Comparison of ENCODE assay signal across 8 cellular contexts in genomic region chr14:36553650-36554260, GRCh38. TPM values are rescaled to one million over a fixed set of nuclear protein-coding genes. Genes with fewer than 3 reads are reported as not detected.
DNase-seq lines count a peak whose midpoint lies in the region; ATAC-seq, FAIRE-seq and TF ChIP-seq lines count a peak whose summit lies in the region.

No MANE protein-coding gene starts in this region.

- SMC1A ChIA-PET in GM12878 (lab: Charles Lee; ENCODE audit: uncharacterized antibody, unreplicated experiment) = interaction anchor here (0.6 to 4.1 kb wide), 21 partner anchors 8 to 678 kb away, joined by 3 to 50 read pairs (median 5); no protein-coding TSS in a partner anchor

- WGBS in GM12878 (ENCODE audit: insufficient coverage, insufficient replicate concordance, low lambda C conversion rate, missing lambda C conversion rate) = 19% methylated on average over 4 of the region's 4 CpGs

- ATAC-seq in HG03342 (IDR thresholded peaks at IDR 0.05; ENCODE audit: unreplicated experiment) (peak; percentile 62), GM12878 (peak; percentile 73), HG03571 (IDR thresholded peaks at IDR 0.05; ENCODE audit: unreplicated experiment) (no peak), GM21526 (IDR thresholded peaks at IDR 0.05; ENCODE audit: low FRiP score, unreplicated experiment) (no peak)

- no peaks in the 10 kb centered on the region for H3K79me2 ChIP-seq in GM12878 (ENCODE audit: control insufficient read depth, insufficient read depth, low read length)

- no peak overlapping the region for H3K4me3 ChIP-seq in GM12878

- H3K4me1 ChIP-seq in GM12878 (ENCODE audit: control insufficient read depth, insufficient read depth, low read length) = no peaks in the 10 kb centered on the region

- FAIRE-seq in GM12878 (lab: Jason Lieb, UNC) = peak; percentile 78

- H4K20me1 ChIP-seq in GM12878 (ENCODE audit: control insufficient read depth, insufficient read depth) = no peaks in the 10 kb centered on the region

- H3K27ac ChIP-seq in GM12878 (ENCODE audit: control insufficient read depth, insufficient read depth) = no peak overlapping the region

- intact Hi-C loops in GM12878 (cut with micrococcal nuclease; ENCODE audit: unreplicated experiment) = loop anchor here (1.0 to 5.0 kb wide), 3 partner anchors 52 to 594 kb away; no protein-coding TSS in a partner anchor

- no peak overlapping the region for H3K4me2 ChIP-seq in GM12878 (ENCODE audit: control insufficient read depth, insufficient read depth)

- no peaks in the 10 kb centered on the region for H3K9me3 ChIP-seq in GM12878 (replicated peaks; ENCODE audit: control insufficient read depth, insufficient read depth, low read length)

- BruUV-seq in GM12878 (replicated peaks; lab: Mats Ljungman, UMichigan) = no TSS peak

- no peak for TF ChIP-seq EP300 in GM12878 (IDR thresholded peaks at IDR 0.05; ENCODE audit: borderline replicate concordance in 1 of 2, control insufficient read depth in 1 of 2, low read depth in 2 of 2, low read length in 2 of 2)

- TF ChIP-seq POLR2A in GM12878 (IDR thresholded peaks at IDR 0.05; ENCODE audit: low read depth, low read length) = no peak

- CTCF ChIA-PET in GM12878 (lab: Yijun Ruan, JAX) = interaction anchor here (0.6 to 5.1 kb wide), 36 partner anchors 8 to 754 kb away, joined by 3 to 134 read pairs (median 4); no protein-coding TSS in a partner anchor

- in situ Hi-C loops in GM12878 (cut with MboI) = loop anchor here (10.0 kb wide), 2 partner anchors 601 to 669 kb away; no protein-coding TSS in a partner anchor

- peak; percentile 61 for TF ChIP-seq RAD21 in GM12878 (IDR thresholded peaks at IDR 0.05; ENCODE audit: insufficient read depth, low read depth, low read length)

- H2AFZ ChIP-seq in GM12878 (ENCODE audit: control insufficient read depth, low read depth, low read length) = no peak overlapping the region

- POLR2A ChIA-PET in GM12878 (lab: Charles Lee) = no interaction called here

- H3K36me3 ChIP-seq in GM12878 (ENCODE audit: control insufficient read depth in 2 of 2, insufficient read depth in 2 of 2, low read length in 1 of 2) = no peaks in the 10 kb centered on the region

- DNase-seq in DMS 273 (lab: John Stamatoyannopoulos, UW; ENCODE audit: unreplicated experiment) (peak; percentile 70), DMS 273 treated with DMSO at 0.1 percent for 48 hours (lab: John Stamatoyannopoulos, UW) (no peak), NCI-H345 (lab: John Stamatoyannopoulos, UW) (peak; percentile 63), GM12878 (ENCODE audit: low read depth, low spot score) (no peak), kidney glomerular epithelial cell (lab: John Stamatoyannopoulos, UW) (peak; percentile 44)

- no peak overlapping the region for H3K9ac ChIP-seq in GM12878 (ENCODE audit: control insufficient read depth, insufficient read depth, low read length)

- no peaks in the 10 kb centered on the region for H3K27me3 ChIP-seq in GM12878 (replicated peaks in 1 of 2; ENCODE audit: control insufficient read depth in 2 of 2, insufficient read depth in 2 of 2, low read length in 1 of 2)

- RAD21 ChIA-PET in GM12878 (lab: Charles Lee; ENCODE audit: unreplicated experiment) = interaction anchor here (0.7 to 4.9 kb wide), 11 partner anchors 50 to 596 kb away, joined by 3 to 62 read pairs (median 3); no protein-coding TSS in a partner anchor

- TF ChIP-seq CTCF in GM12878 (IDR thresholded peaks at IDR 0.05 in 2 of 3, conservative IDR thresholded peaks at IDR 0.05 in 1 of 3; ENCODE audit: control insufficient read depth in 2 of 3, extremely low read depth in 1 of 3, insufficient read depth in 1 of 3, low read depth in 3 of 3, low read length in 3 of 3) = peak; percentile 48 to 71 (median 62); a peak in 5 of 6 replicates

TF ChIP-seq in GM12878, 131 proteins besides CTCF, POLR2A, EP300 and RAD21 (continues in another document):
- 0 out of 2 replicates have a peak, but pooled peaks have one; percentile 44 for TF ChIP-seq YY1 (IDR thresholded peaks at IDR 0.05; ENCODE audit: low read depth, low read length)
- no peak for TF ChIP-seq RBBP5 (conservative IDR thresholded peaks at IDR 0.05)
- TF ChIP-seq TARDBP (IDR thresholded peaks at IDR 0.05; ENCODE audit: borderline replicate concordance) = no peak
- peak; percentile 99 for TF ChIP-seq ZNF384 (IDR thresholded peaks at IDR 0.05; ENCODE audit: borderline replicate concordance, low read depth, low read length)
- no peak for TF ChIP-seq ATF2 (IDR thresholded peaks at IDR 0.05; ENCODE audit: low read length)
- no peak for TF ChIP-seq ZNF687 (IDR thresholded peaks at IDR 0.05)
- TF ChIP-seq NR2C2 (IDR thresholded peaks at IDR 0.05; ENCODE audit: borderline replicate concordance, control insufficient read depth, insufficient read length, low read depth) = no peak
- no peak for TF ChIP-seq MEF2B (IDR thresholded peaks at IDR 0.05; ENCODE audit: partially characterized antibody, poor library complexity, severe bottlenecking)
- no peak for TF ChIP-seq FOS (IDR thresholded peaks at IDR 0.05; ENCODE audit: borderline replicate concordance, extremely low read depth, insufficient read length)

RNA-seq across cellular contexts. Expression of gene NKX2-8, which starts 28.7 kb away (rescaled TPM):
- not detected in 2 replicates for total RNA-seq in GM12878 (2013; cell fraction: nucleolus; rRNA removed)
- total RNA-seq in GM12878 (2014; rRNA removed) (not detected in 2 replicates), GM12878 (2014; rRNA removed; fragmentation: Illumina TruSeq; extraction: Trizol) (not detected in 2 replicates), GM12878 (2021) (not detected in 2 replicates)
- polyA plus RNA-seq in GM12878 (2011; ENCODE audit: low read depth) = not detected
- polyA plus RNA-seq in GM12878 (2011; rRNA removed) (not detected in 2 replicates), GM12878 (2014; fragmentation: Illumina TruSeq; extraction: Trizol) (not detected in 2 replicates), GM12878 (2014; fragmentation: Nextera tagmentation; extraction: Ambion mirVana) (not detected), GM12878 (2014; rRNA removed) (not detected in 2 replicates), GM12878 (2016; fragmentation: Nextera tagmentation; extraction: Ambion mirVana) (not detected)
- not detected in 2 replicates for polyA plus RNA-seq in GM12878 (2011; cell fraction: cytosol; rRNA removed)
- not detected in 2 replicates for polyA plus RNA-seq in GM12878 (2011; cell fraction: nucleus; rRNA removed)
- not detected in 2 replicates for polyA plus RNA-seq in GM12878 (2012)
- polyA minus RNA-seq in GM12878 (2011; rRNA and poly(A)+ RNA removed) = not detected in 2 replicates
- not detected in 2 replicates for polyA minus RNA-seq in GM12878 (2011; cell fraction: cytosol; rRNA and poly(A)+ RNA removed)
- polyA minus RNA-seq in GM12878 (2011; cell fraction: nucleus; rRNA and poly(A)+ RNA removed) = not detected in 2 replicates

RNA-seq across cellular contexts. Expression of gene NKX2-1, which starts 33.7 kb away (rescaled TPM):
- not detected in 2 replicates for total RNA-seq in GM12878 (2013; cell fraction: nucleolus; rRNA removed)
- total RNA-seq in GM12878 (2014; rRNA removed) (not detected in 2 replicates), GM12878 (2014; rRNA removed; fragmentation: Illumina TruSeq; extraction: Trizol) (not detected in 2 replicates), GM12878 (2021) (not detected in 2 replicates)
- polyA plus RNA-seq in GM12878 (2011; ENCODE audit: low read depth) = not detected
- polyA plus RNA-seq in GM12878 (2011; rRNA removed) (not detected in 2 replicates), GM12878 (2014; fragmentation: Illumina TruSeq; extraction: Trizol) (0.03 TPM in 1 of 2 replicates, not detected in the other), GM12878 (2014; fragmentation: Nextera tagmentation; extraction: Ambion mirVana) (not detected), GM12878 (2014; rRNA removed) (not detected in 2 replicates), GM12878 (2016; fragmentation: Nextera tagmentation; extraction: Ambion mirVana) (not detected)
- polyA plus RNA-seq in GM12878 (2011; cell fraction: cytosol; rRNA removed) = not detected in 2 replicates
- not detected in 2 replicates for polyA plus RNA-seq in GM12878 (2011; cell fraction: nucleus; rRNA removed)
- polyA plus RNA-seq in GM12878 (2012) = not detected in 2 replicates
- not detected in 2 replicates for polyA minus RNA-seq in GM12878 (2011; rRNA and poly(A)+ RNA removed)
- polyA minus RNA-seq in GM12878 (2011; cell fraction: cytosol; rRNA and poly(A)+ RNA removed) = not detected in 2 replicates
- polyA minus RNA-seq in GM12878 (2011; cell fraction: nucleus; rRNA and poly(A)+ RNA removed) = not detected in 2 replicates

Comparison
In these comparisons a context has a peak if more than half of its experiments do, and no peak if none do; other contexts are left out.
1. DNase-seq: peak in DMS 273 (single experiment), NCI-H345 (single experiment) and kidney glomerular epithelial cell (single experiment); none in DMS 273 treated with DMSO at 0.1 percent for 48 hours (single experiment) and GM12878 (single experiment).
2. ATAC-seq: peak in HG03342 (single experiment) and GM12878 (single experiment); none in HG03571 (single experiment) and GM21526 (single experiment).